Comparison of ENCODE assay signal across 12 cellular contexts in the genomic region with DNA sequence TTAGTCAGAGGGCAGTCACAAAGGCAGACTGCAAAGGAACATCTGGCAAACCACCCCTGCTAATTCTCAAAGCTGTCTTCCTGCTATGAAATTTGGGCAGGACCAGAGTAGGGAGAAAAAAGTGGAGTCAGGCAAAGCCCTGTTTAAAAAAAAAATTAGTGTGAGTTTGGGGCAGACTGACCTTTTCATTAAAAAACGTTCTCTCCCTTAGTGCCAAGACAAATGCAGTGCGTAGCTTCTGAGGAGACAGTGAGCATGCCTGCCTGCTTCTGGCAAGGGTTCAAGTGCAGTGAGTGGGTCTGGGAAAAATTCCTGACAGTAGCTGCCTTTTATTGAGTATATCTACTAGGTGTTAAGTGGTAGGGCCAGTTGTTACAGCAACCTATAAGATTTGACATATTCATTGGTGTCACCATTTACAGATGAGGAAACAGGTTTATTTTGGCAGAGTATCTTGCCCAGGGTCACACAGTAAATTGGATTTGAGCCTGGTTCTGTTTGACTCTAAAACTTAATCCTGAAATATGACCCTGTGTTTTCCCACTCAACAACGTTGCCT.
A peak's percentile ranks its signal among the peaks of the same experiment; 100 is the strongest.
DNase-seq lines count a peak whose midpoint lies in the region; ATAC-seq and TF ChIP-seq lines count a peak whose summit lies in the region.
"Had no signal": no experiment of that assay in that cellular context is flagged by ENCODE, and none has a peak within 500 bp of the region (broad histone marks: within the 10 kb centered on the region; RNA-seq: fewer than 3 reads in every experiment).

No MANE protein-coding gene starts in this region.

- H3K4me1 Mint-ChIP-seq in glutamatergic neuron (ENCODE audit: low read depth, unreplicated experiment) (peaks cover 1% of the 10 kb centered on the region), progenitor cell of endocrine pancreas (ENCODE audit: low read depth) (peaks cover 1% of the 10 kb centered on the region)

- H3K4me3 ChIP-seq in AG04449 (ENCODE audit: low read depth, low read length) (no peak overlapping the region), colonic mucosa (no peak overlapping the region)
- H3K4me3 ChIP-seq: K562, stomach had no signal

- DNase-seq in AG04449 (ENCODE audit: low read depth, low spot score) (peak; percentile 9), HS-5 (ENCODE audit: low read depth) (peak; percentile 31), left cardiac atrium (no peak), glutamatergic neuron (no peak), colonic mucosa (no peak), progenitor cell of endocrine pancreas (ENCODE audit: low spot score, unreplicated experiment) (no peak)
- DNase-seq in stimulated activated naive CD4-positive, alpha-beta T cell (lab: John Stamatoyannopoulos, UW) = no peak
- DNase-seq: activated CD8-positive, alpha-beta T cell treated with anti-CD3 and anti-CD28 coated beads for 36 hours; cortex of kidney; stomach had no signal

- H3K27ac Mint-ChIP-seq in glutamatergic neuron (ENCODE audit: unreplicated experiment) (no peak overlapping the region), progenitor cell of endocrine pancreas (no peak overlapping the region)
- H3K27ac Mint-ChIP-seq: activated CD8-positive, alpha-beta T cell treated with anti-CD3 and anti-CD28 coated beads for 36 hours had no signal

- no peak overlapping the region for H3K9ac ChIP-seq in colonic mucosa (ENCODE audit: low read depth in 2 of 2, low read length in 2 of 2)

- no peaks in the 10 kb centered on the region for H3K9me3 ChIP-seq in colonic mucosa
- H3K9me3 ChIP-seq: stomach had no signal

- no peaks in the 10 kb centered on the region for H3K36me3 ChIP-seq in colonic mucosa

- H3K9me3 Mint-ChIP-seq in glutamatergic neuron (ENCODE audit: unreplicated experiment) (peaks cover 8% of the 10 kb centered on the region), progenitor cell of endocrine pancreas (ENCODE audit: low read depth) (no peaks in the 10 kb centered on the region)
- H3K9me3 Mint-ChIP-seq: activated CD8-positive, alpha-beta T cell treated with anti-CD3 and anti-CD28 coated beads for 36 hours had no signal

- no peaks in the 10 kb centered on the region for H3K4me1 ChIP-seq in colonic mucosa

- ATAC-seq in SK-N-SH treated with all-trans-retinoic acid at 6 μM for 48 hours (peak; percentile 63), left cardiac atrium (peak; percentile 45 to 63)
- ATAC-seq: activated CD8-positive, alpha-beta T cell treated with anti-CD3 and anti-CD28 coated beads for 36 hours; K562 had no signal

- no peaks in the 10 kb centered on the region for H3K27me3 ChIP-seq in colonic mucosa
- H3K27me3 ChIP-seq: stomach had no signal

- H3K27me3 Mint-ChIP-seq in glutamatergic neuron (ENCODE audit: unreplicated experiment) = peaks cover 2% of the 10 kb centered on the region
- H3K27me3 Mint-ChIP-seq in progenitor cell of endocrine pancreas = no peaks in the 10 kb centered on the region
- H3K27me3 Mint-ChIP-seq: activated CD8-positive, alpha-beta T cell treated with anti-CD3 and anti-CD28 coated beads for 36 hours had no signal

- H3K4me3 Mint-ChIP-seq in glutamatergic neuron (ENCODE audit: unreplicated experiment) = no peak overlapping the region
- H3K4me3 Mint-ChIP-seq in progenitor cell of endocrine pancreas (ENCODE audit: low read depth) = no peak overlapping the region
- H3K4me3 Mint-ChIP-seq: activated CD8-positive, alpha-beta T cell treated with anti-CD3 and anti-CD28 coated beads for 36 hours had no signal

- CTCF ChIA-PET in AG04449 (lab: Yijun Ruan, JAX) = interaction anchor here (1.1 to 1.4 kb wide), 4 partner anchors 8 to 278 kb away, joined by 3 to 6 read pairs (median 4); no protein-coding TSS in a partner anchor

- no peak overlapping the region for H3K27ac ChIP-seq in colonic mucosa

- no peaks in the 10 kb centered on the region for H3K36me3 Mint-ChIP-seq in glutamatergic neuron (ENCODE audit: unreplicated experiment)
- peaks cover 2% of the 10 kb centered on the region for H3K36me3 Mint-ChIP-seq in progenitor cell of endocrine pancreas (ENCODE audit: insufficient read depth)

- POLR2A ChIA-PET in AG04449 (lab: Yijun Ruan, JAX) = interaction anchor here (0.7 kb wide), 1 partner anchor 327 kb away, joined by 3 read pairs; no protein-coding TSS in a partner anchor

- TF ChIP-seq CTCF in AG04449 (IDR thresholded peaks at IDR 0.05; ENCODE audit: insufficient read depth, low read length, missing control alignments) (no peak), glutamatergic neuron (IDR thresholded peaks at IDR 0.05; ENCODE audit: partially characterized antibody, unreplicated experiment) (no peak), colonic mucosa (IDR thresholded peaks at IDR 0.05) (no peak), progenitor cell of endocrine pancreas (IDR thresholded peaks at IDR 0.05; ENCODE audit: unreplicated experiment) (no peak)

- intact Hi-C loops in left cardiac atrium (cut with DNase I) = loop anchor here in 1 of 2 donors (5.0 kb wide), 1 partner anchor 168 kb away; no protein-coding TSS in a partner anchor
- intact Hi-C loops in colonic mucosa (cut with DNase I) = no loop called here

TF ChIP-seq in SK-N-SH treated with all-trans-retinoic acid at 6 μM for 48 hours, 23 proteins besides CTCF, POLR2A, EP300 and RAD21:
- TF ChIP-seq, protein P1, sequence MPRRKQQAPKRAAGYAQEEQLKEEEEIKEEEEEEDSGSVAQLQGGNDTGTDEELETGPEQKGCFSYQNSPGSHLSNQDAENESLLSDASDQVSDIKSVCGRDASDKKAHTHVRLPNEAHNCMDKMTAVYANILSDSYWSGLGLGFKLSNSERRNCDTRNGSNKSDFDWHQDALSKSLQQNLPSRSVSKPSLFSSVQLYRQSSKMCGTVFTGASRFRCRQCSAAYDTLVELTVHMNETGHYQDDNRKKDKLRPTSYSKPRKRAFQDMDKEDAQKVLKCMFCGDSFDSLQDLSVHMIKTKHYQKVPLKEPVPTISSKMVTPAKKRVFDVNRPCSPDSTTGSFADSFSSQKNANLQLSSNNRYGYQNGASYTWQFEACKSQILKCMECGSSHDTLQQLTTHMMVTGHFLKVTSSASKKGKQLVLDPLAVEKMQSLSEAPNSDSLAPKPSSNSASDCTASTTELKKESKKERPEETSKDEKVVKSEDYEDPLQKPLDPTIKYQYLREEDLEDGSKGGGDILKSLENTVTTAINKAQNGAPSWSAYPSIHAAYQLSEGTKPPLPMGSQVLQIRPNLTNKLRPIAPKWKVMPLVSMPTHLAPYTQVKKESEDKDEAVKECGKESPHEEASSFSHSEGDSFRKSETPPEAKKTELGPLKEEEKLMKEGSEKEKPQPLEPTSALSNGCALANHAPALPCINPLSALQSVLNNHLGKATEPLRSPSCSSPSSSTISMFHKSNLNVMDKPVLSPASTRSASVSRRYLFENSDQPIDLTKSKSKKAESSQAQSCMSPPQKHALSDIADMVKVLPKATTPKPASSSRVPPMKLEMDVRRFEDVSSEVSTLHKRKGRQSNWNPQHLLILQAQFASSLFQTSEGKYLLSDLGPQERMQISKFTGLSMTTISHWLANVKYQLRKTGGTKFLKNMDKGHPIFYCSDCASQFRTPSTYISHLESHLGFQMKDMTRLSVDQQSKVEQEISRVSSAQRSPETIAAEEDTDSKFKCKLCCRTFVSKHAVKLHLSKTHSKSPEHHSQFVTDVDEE (CRISPR knock-in tag; IDR thresholded peaks at IDR 0.05) = no peak
- TF ChIP-seq ZFP3 (CRISPR knock-in tag; IDR thresholded peaks at IDR 0.05) (no peak), PPARA (CRISPR knock-in tag; IDR thresholded peaks at IDR 0.05; ENCODE audit: borderline replicate concordance) (no peak), RARB (CRISPR knock-in tag; IDR thresholded peaks at IDR 0.05) (no peak), CREB5 (CRISPR knock-in tag; IDR thresholded peaks at IDR 0.05; ENCODE audit: low read depth) (no peak)
- TF ChIP-seq, protein P2, sequence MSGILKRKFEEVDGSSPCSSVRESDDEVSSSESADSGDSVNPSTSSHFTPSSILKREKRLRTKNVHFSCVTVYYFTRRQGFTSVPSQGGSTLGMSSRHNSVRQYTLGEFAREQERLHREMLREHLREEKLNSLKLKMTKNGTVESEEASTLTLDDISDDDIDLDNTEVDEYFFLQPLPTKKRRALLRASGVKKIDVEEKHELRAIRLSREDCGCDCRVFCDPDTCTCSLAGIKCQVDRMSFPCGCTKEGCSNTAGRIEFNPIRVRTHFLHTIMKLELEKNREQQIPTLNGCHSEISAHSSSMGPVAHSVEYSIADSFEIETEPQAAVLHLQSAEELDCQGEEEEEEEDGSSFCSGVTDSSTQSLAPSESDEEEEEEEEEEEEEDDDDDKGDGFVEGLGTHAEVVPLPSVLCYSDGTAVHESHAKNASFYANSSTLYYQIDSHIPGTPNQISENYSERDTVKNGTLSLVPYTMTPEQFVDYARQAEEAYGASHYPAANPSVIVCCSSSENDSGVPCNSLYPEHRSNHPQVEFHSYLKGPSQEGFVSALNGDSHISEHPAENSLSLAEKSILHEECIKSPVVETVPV (CRISPR knock-in tag; IDR thresholded peaks at IDR 0.05) = no peak

Comparison
In these comparisons a context has a peak if more than half of its experiments do, and no peak if none do; other contexts are left out.
1. DNase-seq: peak in AG04449 (single experiment) and HS-5 (single experiment); none in left cardiac atrium (single experiment), stimulated activated naive CD4-positive, alpha-beta T cell (0 of 6), glutamatergic neuron (single experiment), colonic mucosa (single experiment) and progenitor cell of endocrine pancreas (single experiment).